In genomic region chr7:100119075-100119700, GRCh38 we compare ENCODE assay signal across 8 cellular contexts. TPM values are rescaled to one million over a fixed set of nuclear protein-coding genes. Genes with fewer than 3 reads are reported as not detected.
DNase-seq lines count a peak whose midpoint lies in the region; ATAC-seq and TF ChIP-seq lines count a peak whose summit lies in the region.

Gene CNPY4 (plus strand): TSS chr7:100119634. CDS start chr7:100119745, 111 bp downstream.
Gene TAF6 (minus strand): TSS chr7:100119358. CDS start chr7:100114209, 5,149 bp downstream.

- H3K9me3 Mint-ChIP-seq in activated naive CD4-positive, alpha-beta T cell treated with anti-CD3 and anti-CD28 coated beads for 36 hours = no peaks in the 10 kb centered on the region

- peak; percentile 95 for ATAC-seq in gastroesophageal sphincter

- H3K4me3 ChIP-seq in NB4 (ENCODE audit: low read depth, low read length) = peak within 1 kb of the TSS; percentile 99
- H3K4me3 ChIP-seq in gastroesophageal sphincter = peak within 1 kb of the TSS; percentile 68 to 89
- H3K4me3 ChIP-seq in suprapubic skin = peak within 1 kb of the TSS; percentile 86

- H3K36me3 ChIP-seq in gastroesophageal sphincter (peaks cover 0 to 28% of the 10 kb centered on the region in 2 donors), suprapubic skin (peaks cover 3% of the 10 kb centered on the region)

- H3K27me3 ChIP-seq in gastroesophageal sphincter (no peaks in the 10 kb centered on the region), suprapubic skin (no peaks in the 10 kb centered on the region)

- CTCF ChIA-PET in HEK293T (lab: Yijun Ruan, JAX) = interaction anchor here (0.5 kb wide), 1 partner anchor 441 kb away, joined by 3 read pairs; no protein-coding TSS in a partner anchor
- CTCF ChIA-PET in activated naive CD4-positive, alpha-beta T cell treated with anti-CD3 and anti-CD28 coated beads for 36 hours (lab: Charles Lee) = no interaction called here

- H3K4me1 ChIP-seq in gastroesophageal sphincter (peaks cover 0 to 42% (median 14%) of the 10 kb centered on the region in 3 donors), suprapubic skin (peaks cover 21% of the 10 kb centered on the region)

- 0% methylated on average over 1 to 4 of the region's 35 CpGs for WGBS in gastroesophageal sphincter (ENCODE audit: low coverage in 1 of 2), 2 donors
- WGBS in suprapubic skin = 0% methylated on average over 16 of the region's 35 CpGs

- peak; percentile 81 for TF ChIP-seq POLR2A in NB4 (IDR thresholded peaks at IDR 0.05; ENCODE audit: extremely low read depth, insufficient read length)
- TF ChIP-seq POLR2A in gastroesophageal sphincter (IDR thresholded peaks at IDR 0.05) = peak; percentile 64 to 67
- no peak for TF ChIP-seq POLR2A in suprapubic skin (IDR thresholded peaks at IDR 0.05)

- H3K27me3 Mint-ChIP-seq in activated naive CD4-positive, alpha-beta T cell treated with anti-CD3 and anti-CD28 coated beads for 36 hours (ENCODE audit: low read depth) = no peaks in the 10 kb centered on the region

- TF ChIP-seq CTCF in NB4 (IDR thresholded peaks at IDR 0.05; ENCODE audit: low read depth, low read length) = no peak
- peak in 3 of 4 experiments; percentile 21 to 25 (median 23) for TF ChIP-seq CTCF in gastroesophageal sphincter (IDR thresholded peaks at IDR 0.05)
- no peak for TF ChIP-seq CTCF in suprapubic skin (IDR thresholded peaks at IDR 0.05)

- H3K4me1 Mint-ChIP-seq in activated naive CD4-positive, alpha-beta T cell treated with anti-CD3 and anti-CD28 coated beads for 36 hours (ENCODE audit: low read depth) = peaks cover 17% of the 10 kb centered on the region

- H3K4me3 Mint-ChIP-seq in activated naive CD4-positive, alpha-beta T cell treated with anti-CD3 and anti-CD28 coated beads for 36 hours = peak within 1 kb of the TSS; percentile 93

- peak within 1 kb of the TSS; percentile 95 for H3K27ac Mint-ChIP-seq in activated naive CD4-positive, alpha-beta T cell treated with anti-CD3 and anti-CD28 coated beads for 36 hours

- peak within 1 kb of the TSS; percentile 58 to 91 (median 88) for H3K27ac ChIP-seq in gastroesophageal sphincter
- H3K27ac ChIP-seq in suprapubic skin = peak within 1 kb of the TSS; percentile 92

- DNase-seq in GM04503 (ENCODE audit: low read depth) (peak; percentile 77), HEK293T (ENCODE audit: extremely low spot score) (peak; percentile 98), NB4 (ENCODE audit: low read depth) (peak; percentile 98), SK-N-DZ (ENCODE audit: low spot score) (peak; percentile 97), nucleus accumbens (lab: John Stamatoyannopoulos, UW) (peak; percentile 44 to 97 (median 91)), suprapubic skin (ENCODE audit: low spot score in 2 of 2) (peak; percentile 97)
- peak; percentile 96 for DNase-seq in activated naive CD4-positive, alpha-beta T cell treated with anti-CD3 and anti-CD28 coated beads for 36 hours

- peaks cover 6% of the 10 kb centered on the region for H3K36me3 Mint-ChIP-seq in activated naive CD4-positive, alpha-beta T cell treated with anti-CD3 and anti-CD28 coated beads for 36 hours (ENCODE audit: low read depth)

- TF ChIP-seq EP300 in gastroesophageal sphincter (IDR thresholded peaks at IDR 0.05) = no peak
- no peak for TF ChIP-seq EP300 in suprapubic skin (IDR thresholded peaks at IDR 0.05)

- intact Hi-C loops in activated naive CD4-positive, alpha-beta T cell treated with anti-CD3 and anti-CD28 coated beads for 36 hours (cut with micrococcal nuclease) = loop anchor here (1.0 kb wide), 3 partner anchors 8 to 310 kb away; partner anchors contain the start of genes AP4M1, MCM7 and MEPCE

- H3K9me3 ChIP-seq in gastroesophageal sphincter (no peaks in the 10 kb centered on the region), suprapubic skin (no peaks in the 10 kb centered on the region)

- POLR2A ChIA-PET in HEK293T (lab: Yijun Ruan, JAX) = interaction anchor here (2.0 kb wide), 1 partner anchor 18 kb away, joined by 39 read pairs; the partner anchor contains the start of genes AP4M1 and MCM7

TF ChIP-seq in HEK293T, 16 proteins besides CTCF, POLR2A, EP300 and RAD21:
- TF ChIP-seq BHLHE40 (IDR thresholded peaks at IDR 0.05; ENCODE audit: borderline replicate concordance) (no peak), ZNF384 (IDR thresholded peaks at IDR 0.05) (no peak), ARNT (IDR thresholded peaks at IDR 0.05) (0 out of 2 replicates have a peak, but pooled peaks have one; percentile 51), PKNOX1 (IDR thresholded peaks at IDR 0.05) (no peak), TARDBP (IDR thresholded peaks at IDR 0.05) (no peak), LEF1 (IDR thresholded peaks at IDR 0.05; ENCODE audit: borderline replicate concordance) (peak; percentile 66; the same call in 1 of the 2 replicates)

RNA-seq across cellular contexts. Expression of gene CNPY4, which starts in this region (rescaled TPM):
- 21.9 and 22.6 TPM in 2 replicates for polyA plus RNA-seq in SK-N-DZ (2014; cell fraction: cytosol; rRNA removed)
- polyA plus RNA-seq in SK-N-DZ (2014; cell fraction: nucleus; rRNA removed) = 12.4 and 22.5 TPM in 2 replicates
- 1 to 10 TPM; 7.2 to 8.7 TPM for total RNA-seq in activated naive CD4-positive, alpha-beta T cell treated with anti-CD3 and anti-CD28 coated beads for 36 hours
- total RNA-seq in gastroesophageal sphincter (10 to 100 TPM; 13.0 to 21.0 (median 14.8) TPM), suprapubic skin (1 to 10 TPM; 4.5 to 7.1 (median 5.4) TPM)

RNA-seq across cellular contexts. Expression of gene TAF6, which starts in this region (rescaled TPM):
- polyA plus RNA-seq in SK-N-DZ (2014; cell fraction: cytosol; rRNA removed) = 76.5 and 98.2 TPM in 2 replicates
- polyA plus RNA-seq in SK-N-DZ (2014; cell fraction: nucleus; rRNA removed) = 92.4 and 94.5 TPM in 2 replicates
- 10 to 100 TPM; 48.9 to 53.5 TPM for total RNA-seq in activated naive CD4-positive, alpha-beta T cell treated with anti-CD3 and anti-CD28 coated beads for 36 hours
- 100 to 1,000 TPM in 1 of 4 donors, 10 to 100 TPM in 3; 36.3 to 107 (median 68.7) TPM for total RNA-seq in gastroesophageal sphincter
- total RNA-seq in suprapubic skin = 10 to 100 TPM; 31.7 to 59.3 (median 48.9) TPM

Comparison
In these comparisons a context has a peak if more than half of its experiments do, and no peak if none do; other contexts are left out.
1. Peak in every context shown above with its lines: DNase-seq, ATAC-seq, H3K4me3 ChIP-seq and H3K27ac ChIP-seq.
2. CTCF ChIP-seq: peak in gastroesophageal sphincter (3 of 4); none in NB4 (single experiment) and suprapubic skin (0 of 2).
3. POLR2A ChIP-seq: peak in NB4 (single experiment) and gastroesophageal sphincter (2 of 2); none in suprapubic skin (0 of 2).